Comparison of ENCODE assay signal across 12 cellular contexts in the genomic region with DNA sequence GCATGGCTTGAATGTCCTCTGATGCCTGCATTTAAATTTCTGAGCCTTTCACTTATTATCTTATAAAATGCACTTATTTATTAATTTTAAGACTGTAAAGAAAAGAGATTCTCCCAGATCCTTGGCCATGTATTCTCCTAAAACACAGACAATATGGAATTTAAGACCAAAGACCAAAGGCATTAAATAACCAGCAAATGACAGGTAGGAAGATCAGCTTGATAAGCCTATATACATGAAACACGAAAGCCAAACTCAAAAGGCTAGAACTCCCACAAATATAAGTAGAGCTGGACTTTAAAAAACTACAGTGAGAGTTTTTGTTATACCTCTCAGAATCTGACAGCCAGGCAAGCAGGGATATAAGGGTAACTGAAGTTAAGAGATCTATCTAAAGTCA. TPM values are rescaled to one million over a fixed set of nuclear protein-coding genes. Genes with fewer than 3 reads are reported as not detected.
DNase-seq lines count a peak whose midpoint lies in the region; ATAC-seq and TF ChIP-seq lines count a peak whose summit lies in the region.
"Had no signal": no experiment of that assay in that cellular context is flagged by ENCODE, and none has a peak within 500 bp of the region (broad histone marks: within the 10 kb centered on the region; RNA-seq: fewer than 3 reads in every experiment).

No MANE protein-coding gene starts in this region.

- peaks cover 7% of the 10 kb centered on the region for H3K27me3 Mint-ChIP-seq in GM23338 (ENCODE audit: insufficient read depth, low read depth, poor library complexity)
- H3K27me3 Mint-ChIP-seq in activated B cell treated with CpG ODN at 0.5 μM for 24 hours: no peaks in the 10 kb centered on the region
- H3K27me3 Mint-ChIP-seq: activated naive CD4-positive, alpha-beta T cell treated with anti-CD3 and anti-CD28 coated beads, Interleukin-2, amount 10 ng/mL, durations not matched to agents 7 days and 5 days; progenitor cell of endocrine pancreas had no signal

- H3F3A ChIP-seq in GM23338 (replicated peaks; ENCODE audit: low read depth): no peaks in the 10 kb centered on the region

- no peak overlapping the region for H3K4me3 Mint-ChIP-seq in GM23338
- no peak overlapping the region for H3K4me3 Mint-ChIP-seq in activated B cell treated with CpG ODN at 0.5 μM for 24 hours
- H3K4me3 Mint-ChIP-seq: activated naive CD4-positive, alpha-beta T cell treated with anti-CD3 and anti-CD28 coated beads, Interleukin-2, amount 10 ng/mL, durations not matched to agents 7 days and 5 days had no signal

- H3K27ac Mint-ChIP-seq in GM23338 (no peak overlapping the region; the same call in 1 of the 2 replicates), activated B cell treated with CpG ODN at 0.5 μM for 24 hours (peak overlapping the region; percentile 18)

- H4K20me1 ChIP-seq in GM23338 (replicated peaks; ENCODE audit: insufficient read depth): peaks cover 19% of the 10 kb centered on the region

- no peaks in the 10 kb centered on the region; the same call in 1 of the 2 replicates for H3K36me3 ChIP-seq in GM23338 (ENCODE audit: insufficient read depth)
- H3K36me3 ChIP-seq in right lobe of liver: no peaks in the 10 kb centered on the region
- peaks cover 0 to 9% (median under 1%) of the 10 kb centered on the region in 4 donors for H3K36me3 ChIP-seq in stomach

- H3K36me3 Mint-ChIP-seq in GM23338 (ENCODE audit: low read depth): no peaks in the 10 kb centered on the region; the same call in 2 of the 3 replicates
- peaks cover 30% of the 10 kb centered on the region for H3K36me3 Mint-ChIP-seq in activated B cell treated with CpG ODN at 0.5 μM for 24 hours (ENCODE audit: low read depth)

- H2AFZ ChIP-seq in GM23338: no peak overlapping the region

- TF ChIP-seq POLR2A in right lobe of liver (IDR thresholded peaks at IDR 0.05) (no peak), stomach (IDR thresholded peaks at IDR 0.05) (no peak)

- 73% methylated on average over 1 of the region's 1 CpG for WGBS in right lobe of liver (ENCODE audit: insufficient coverage, low coverage, low lambda C conversion rate, missing lambda C conversion rate)
- 37 to 65% (median 38%) methylated on average over 1 of the region's 1 CpG for WGBS in stomach, 5 donors

- no peaks in the 10 kb centered on the region for H3K9me2 ChIP-seq in GM23338 (ENCODE audit: insufficient read depth)

- no peaks in the 10 kb centered on the region for H3K9me3 Mint-ChIP-seq in GM23338
- no peaks in the 10 kb centered on the region for H3K9me3 Mint-ChIP-seq in activated B cell treated with CpG ODN at 0.5 μM for 24 hours
- H3K9me3 Mint-ChIP-seq: activated naive CD4-positive, alpha-beta T cell treated with anti-CD3 and anti-CD28 coated beads, Interleukin-2, amount 10 ng/mL, durations not matched to agents 7 days and 5 days had no signal

- no peak for TF ChIP-seq CTCF in GM23338 (conservative IDR thresholded peaks at IDR 0.05; ENCODE audit: low read depth in 2 of 2)
- no peak for TF ChIP-seq CTCF in activated B cell treated with CpG ODN at 0.5 μM for 24 hours (IDR thresholded peaks at IDR 0.05)
- TF ChIP-seq CTCF in right lobe of liver (IDR thresholded peaks at IDR 0.05): no peak
- TF ChIP-seq CTCF in stomach (IDR thresholded peaks at IDR 0.05): no peak

- H3K4me3 ChIP-seq in GM23338: no peak overlapping the region
- H3K4me3 ChIP-seq in right lobe of liver: no peak overlapping the region
- H3K4me3 ChIP-seq in stomach: peak overlapping the region in 1 of 4 donors; percentile 0

- H3K4me2 ChIP-seq in GM23338: peak overlapping the region; percentile 65; the same call in 1 of the 2 replicates

- TF ChIP-seq EP300 in stomach (IDR thresholded peaks at IDR 0.05): no peak

- peaks cover 7% of the 10 kb centered on the region; the same call in 1 of the 2 replicates for H3K27me3 ChIP-seq in GM23338 (ENCODE audit: insufficient read depth)
- no peaks in the 10 kb centered on the region for H3K27me3 ChIP-seq in right lobe of liver
- H3K27me3 ChIP-seq in stomach: no peaks in the 10 kb centered on the region

- peaks cover 25% of the 10 kb centered on the region for H3K4me1 ChIP-seq in GM23338 (ENCODE audit: insufficient read depth)
- peaks cover 2 to 72% (median 24%) of the 10 kb centered on the region in 4 donors for H3K4me1 ChIP-seq in right lobe of liver
- H3K4me1 ChIP-seq in stomach: peaks cover 88 to 94% (median 93%) of the 10 kb centered on the region in 4 donors

- ATAC-seq in GM23338: no peak
- no peak for ATAC-seq in activated B cell treated with CpG ODN at 0.5 μM for 24 hours (ENCODE audit: low read depth)
- no peak for ATAC-seq in right lobe of liver
- ATAC-seq in HG03097 (IDR thresholded peaks at IDR 0.05; ENCODE audit: low FRiP score, unreplicated experiment): no peak

- DNase-seq in GM23338 (ENCODE audit: low spot score): no peak
- no peak for DNase-seq in activated B cell treated with CpG ODN at 0.5 μM for 24 hours
- DNase-seq in right lobe of liver: no peak
- DNase-seq in stomach: no peak
- DNase-seq in NCI-H774 (lab: John Stamatoyannopoulos, UW): no peak
- no peak for DNase-seq in HuH-7.5 (ENCODE audit: low spot score)
- DNase-seq: activated naive CD4-positive, alpha-beta T cell treated with anti-CD3 and anti-CD28 coated beads, Interleukin-2, amount 10 ng/mL, durations not matched to agents 7 days and 5 days; DND-41; NCI-H2171 had no signal

- H3K79me2 ChIP-seq in GM23338 (replicated peaks; ENCODE audit: insufficient read depth): peaks cover 87% of the 10 kb centered on the region

- H3K4me1 Mint-ChIP-seq in GM23338 (peaks cover 50% of the 10 kb centered on the region), activated B cell treated with CpG ODN at 0.5 μM for 24 hours (peaks cover 89% of the 10 kb centered on the region)

- POLR2A ChIA-PET in activated B cell treated with CpG ODN at 0.5 μM for 24 hours (lab: Charles Lee): interaction anchor here (1.2 kb wide), 1 partner anchor 13 kb away, joined by 3 read pairs; no protein-coding TSS in a partner anchor

- H3K9me3 ChIP-seq in right lobe of liver (no peaks in the 10 kb centered on the region), stomach (no peaks in the 10 kb centered on the region)

- CTCF ChIA-PET in activated B cell treated with CpG ODN at 0.5 μM for 24 hours (lab: Charles Lee): no interaction called here

- intact Hi-C loops in activated B cell treated with CpG ODN at 0.5 μM for 24 hours (cut with micrococcal nuclease): loop anchor here (5.0 to 10.0 kb wide), 3 partner anchors 263 to 855 kb away; partner anchors contain the start of genes NUTM2E and PPIF
- intact Hi-C loops in right lobe of liver (cut with DNase I): loop anchor here in 1 of 2 donors (10.0 kb wide), 1 partner anchor 45 kb away; no protein-coding TSS in a partner anchor
- intact Hi-C loops in stomach (cut with DNase I; ENCODE audit: low total_unique reads): no loop called here

- no peak overlapping the region for H3K27ac ChIP-seq in GM23338 (ENCODE audit: low read depth)
- peak overlapping the region; percentile 41 to 69 (median 43) for H3K27ac ChIP-seq in right lobe of liver
- peak overlapping the region; percentile 53 to 100 (median 99) for H3K27ac ChIP-seq in stomach
- H3K27ac ChIP-seq: RWPE1 had no signal

TF ChIP-seq in GM23338, 12 proteins besides CTCF, POLR2A, EP300 and RAD21 (continues in another document):
- TF ChIP-seq, protein P1, sequence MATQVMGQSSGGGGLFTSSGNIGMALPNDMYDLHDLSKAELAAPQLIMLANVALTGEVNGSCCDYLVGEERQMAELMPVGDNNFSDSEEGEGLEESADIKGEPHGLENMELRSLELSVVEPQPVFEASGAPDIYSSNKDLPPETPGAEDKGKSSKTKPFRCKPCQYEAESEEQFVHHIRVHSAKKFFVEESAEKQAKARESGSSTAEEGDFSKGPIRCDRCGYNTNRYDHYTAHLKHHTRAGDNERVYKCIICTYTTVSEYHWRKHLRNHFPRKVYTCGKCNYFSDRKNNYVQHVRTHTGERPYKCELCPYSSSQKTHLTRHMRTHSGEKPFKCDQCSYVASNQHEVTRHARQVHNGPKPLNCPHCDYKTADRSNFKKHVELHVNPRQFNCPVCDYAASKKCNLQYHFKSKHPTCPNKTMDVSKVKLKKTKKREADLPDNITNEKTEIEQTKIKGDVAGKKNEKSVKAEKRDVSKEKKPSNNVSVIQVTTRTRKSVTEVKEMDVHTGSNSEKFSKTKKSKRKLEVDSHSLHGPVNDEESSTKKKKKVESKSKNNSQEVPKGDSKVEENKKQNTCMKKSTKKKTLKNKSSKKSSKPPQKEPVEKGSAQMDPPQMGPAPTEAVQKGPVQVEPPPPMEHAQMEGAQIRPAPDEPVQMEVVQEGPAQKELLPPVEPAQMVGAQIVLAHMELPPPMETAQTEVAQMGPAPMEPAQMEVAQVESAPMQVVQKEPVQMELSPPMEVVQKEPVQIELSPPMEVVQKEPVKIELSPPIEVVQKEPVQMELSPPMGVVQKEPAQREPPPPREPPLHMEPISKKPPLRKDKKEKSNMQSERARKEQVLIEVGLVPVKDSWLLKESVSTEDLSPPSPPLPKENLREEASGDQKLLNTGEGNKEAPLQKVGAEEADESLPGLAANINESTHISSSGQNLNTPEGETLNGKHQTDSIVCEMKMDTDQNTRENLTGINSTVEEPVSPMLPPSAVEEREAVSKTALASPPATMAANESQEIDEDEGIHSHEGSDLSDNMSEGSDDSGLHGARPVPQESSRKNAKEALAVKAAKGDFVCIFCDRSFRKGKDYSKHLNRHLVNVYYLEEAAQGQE (IDR thresholded peaks at IDR 0.05; ENCODE audit: unreplicated experiment): no peak

RNA-seq across cellular contexts. Expression of gene ANXA11, which starts 5.1 kb away (rescaled TPM):
- 38.9 and 42.3 TPM in 2 replicates for total RNA-seq in GM23338 (2014; rRNA removed; shearing (Covaris generic))
- 70.0 and 73.7 TPM in 2 replicates for polyA plus RNA-seq in GM23338 (2016; fragmentation: Nextera tagmentation; extraction: Ambion mirVana)
- 178 and 190 TPM in 2 replicates for total RNA-seq in activated B cell treated with CpG ODN at 0.5 μM for 24 hours
- total RNA-seq in right lobe of liver: 100 to 1,000 TPM in 1 of 6 experiments, 10 to 100 TPM in 5; 41.7 to 100 (median 55.6) TPM
- 100 to 1,000 TPM in 3 of 5 donors, 10 to 100 TPM in 2; 91.4 to 293 (median 109) TPM for total RNA-seq in stomach
- polyA plus RNA-seq in stomach: 100 to 1,000 TPM; 171 to 208 (median 181) TPM
